ENCODE assay signal across 6 cellular contexts in the genomic region with DNA sequence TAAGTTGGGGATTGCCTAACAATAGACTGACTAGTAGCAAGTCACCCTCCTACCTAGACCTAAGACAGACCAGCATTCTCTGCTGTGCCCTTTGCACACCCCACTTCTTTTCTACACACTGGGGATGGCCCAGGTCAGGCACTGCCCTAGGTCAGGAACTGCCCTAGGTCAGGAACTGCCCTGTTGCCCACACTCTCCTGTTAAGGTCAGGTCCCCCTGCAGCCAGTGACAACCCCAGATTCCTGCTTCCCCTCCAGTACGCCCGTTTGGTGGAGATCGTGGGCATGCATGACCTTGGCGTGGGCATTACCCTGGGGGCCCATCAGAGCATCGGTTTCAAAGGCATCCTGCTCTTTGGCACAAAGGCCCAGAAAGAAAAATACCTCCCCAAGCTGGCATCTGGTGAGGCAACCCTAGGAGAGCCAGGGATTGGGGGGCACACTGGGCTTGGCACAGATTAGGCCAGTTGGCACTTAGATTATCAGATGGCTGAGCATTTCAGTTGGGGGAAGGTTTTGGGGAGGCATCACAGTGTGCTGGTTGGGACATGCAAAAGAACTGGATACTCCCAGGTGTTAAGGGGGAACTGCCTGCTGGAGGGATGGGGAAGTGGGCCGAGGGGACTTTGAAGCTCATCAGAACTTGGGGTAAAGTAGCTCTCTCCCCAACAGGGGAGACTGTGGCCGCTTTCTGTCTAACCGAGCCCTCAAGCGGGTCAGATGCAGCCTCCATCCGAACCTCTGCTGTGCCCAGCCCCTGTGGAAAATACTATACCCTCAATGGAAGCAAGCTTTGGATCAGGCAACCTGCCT. TPM values are rescaled to one million over a fixed set of nuclear protein-coding genes. Genes with fewer than 3 reads are reported as not detected.
A peak's percentile ranks its signal among the peaks of the same experiment; 100 is the strongest.
DNase-seq lines count a peak whose midpoint lies in the region; ATAC-seq and TF ChIP-seq lines count a peak whose summit lies in the region.

No MANE protein-coding gene starts in this region.

- ATAC-seq in GM18505 (IDR thresholded peaks at IDR 0.05; ENCODE audit: unreplicated experiment) (no peak), naive B cell (ENCODE audit: low read depth in 2 of 2) (no peak), GM21423 (IDR thresholded peaks at IDR 0.05; ENCODE audit: unreplicated experiment) (no peak)

- no peaks in the 10 kb centered on the region for H3K36me3 Mint-ChIP-seq in naive B cell

- TF ChIP-seq CTCF in ascending aorta (IDR thresholded peaks at IDR 0.05) = no peak

- peak overlapping the region; percentile 74 to 97 (median 92) for H3K4me3 Mint-ChIP-seq in naive B cell

- peak overlapping the region; percentile 96 to 100 for H3K27ac ChIP-seq in ascending aorta

- H3K4me1 Mint-ChIP-seq in naive B cell = peaks cover 27 to 50% (median 41%) of the 10 kb centered on the region in 3 donors

- H3K27me3 Mint-ChIP-seq in naive B cell = no peaks in the 10 kb centered on the region

- peak; percentile 17 for TF ChIP-seq POLR2A in GM18505 (IDR thresholded peaks at IDR 0.05; ENCODE audit: borderline replicate concordance, extremely low read depth, insufficient read depth, insufficient read length)

- H3K4me1 ChIP-seq in ascending aorta = peaks cover 13 to 30% of the 10 kb centered on the region in 2 donors

- peak overlapping the region in 4 of 6 donors; percentile 62 to 91 (median 78) for H3K27ac Mint-ChIP-seq in naive B cell

- intact Hi-C loops in ascending aorta (cut with DNase I) = no loop called here

- H3K4me3 ChIP-seq in ascending aorta = peak overlapping the region in 1 of 2 donors; percentile 98

- H3K27me3 ChIP-seq in ascending aorta = no peaks in the 10 kb centered on the region

- no peaks in the 10 kb centered on the region for H3K9me3 ChIP-seq in ascending aorta

- H3K36me3 ChIP-seq in ascending aorta = peaks cover 46% of the 10 kb centered on the region in 2 donors

- H3K9me3 Mint-ChIP-seq in naive B cell = no peaks in the 10 kb centered on the region

- DNase-seq in ascending aorta (ENCODE audit: low spot score in 2 of 2) = no peak
- DNase-seq in naive B cell = no peak
- DNase-seq in mesenteric fat pad (ENCODE audit: low spot score) = no peak
- no peak for DNase-seq in NCI-H748 (lab: John Stamatoyannopoulos, UW; ENCODE audit: unreplicated experiment)

RNA-seq across cellular contexts. Expression of a gene that starts 1.7 kb away (rescaled TPM):
- 1,048 TPM for total RNA-seq in ascending aorta
- polyA plus RNA-seq in naive B cell (ENCODE audit: low read depth in 6 of 6) = 100 to 1,000 TPM in 1 of 6 donors, 10 to 100 TPM in 5; 63.9 to 102 (median 75.0) TPM
- 1,052 TPM for total RNA-seq in mesenteric fat pad

RNA-seq across cellular contexts. Expression of a gene that starts 1.9 kb away (rescaled TPM):
- total RNA-seq in ascending aorta = 34.9 TPM
- under 1 TPM in 5 of 6 donors, not detected in 1; 0.06 to 0.29 (median 0.22) TPM for polyA plus RNA-seq in naive B cell (ENCODE audit: low read depth in 6 of 6)
- 16.0 TPM for total RNA-seq in mesenteric fat pad

RNA-seq across cellular contexts. Expression of a gene that starts 12.8 kb away (rescaled TPM):
- total RNA-seq in ascending aorta (17.2 TPM), mesenteric fat pad (24.7 TPM)
- polyA plus RNA-seq in naive B cell (ENCODE audit: low read depth in 6 of 6) = 10 to 100 TPM; 23.4 to 33.1 (median 25.5) TPM

RNA-seq across cellular contexts. Expression of a gene that starts 17.8 kb away (rescaled TPM):
- total RNA-seq in ascending aorta = 13.3 TPM
- 10 to 100 TPM; 11.9 to 24.2 (median 20.5) TPM for polyA plus RNA-seq in naive B cell (ENCODE audit: low read depth in 6 of 6)
- total RNA-seq in mesenteric fat pad = 47.4 TPM

RNA-seq across cellular contexts. Expression of a gene that starts 20.8 kb away (rescaled TPM):
- total RNA-seq in ascending aorta (422 TPM), mesenteric fat pad (468 TPM)
- polyA plus RNA-seq in naive B cell (ENCODE audit: low read depth in 6 of 6) = 1,000 to 10,000 TPM in 4 of 6 donors, 100 to 1,000 TPM in 2; 833 to 1,381 (median 1,181) TPM
